In the genomic region with DNA sequence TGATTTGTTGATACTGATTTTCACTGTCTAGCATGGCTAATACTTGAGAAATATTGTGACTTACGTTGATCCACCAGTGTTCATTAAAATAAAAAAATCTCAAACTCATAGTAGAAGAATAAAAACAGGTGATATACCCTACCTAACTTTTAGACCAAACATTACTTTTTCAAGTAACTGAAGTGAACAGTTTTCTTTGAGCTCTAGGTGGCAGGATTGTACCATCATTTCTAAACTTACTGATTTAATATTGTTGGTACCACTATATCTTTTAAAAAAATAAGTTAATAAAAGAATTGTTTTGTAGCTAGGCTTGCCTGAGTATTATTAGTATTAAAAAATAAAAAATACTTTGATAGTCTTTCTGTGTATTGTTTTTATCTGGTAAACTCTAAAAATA, we compare ENCODE assay signal across 11 cellular contexts. TPM values are rescaled to one million over a fixed set of nuclear protein-coding genes. Genes with fewer than 3 reads are reported as not detected.
A peak's percentile ranks its signal among the peaks of the same experiment; 100 is the strongest.
DNase-seq lines count a peak whose midpoint lies in the region; ATAC-seq, FAIRE-seq and TF ChIP-seq lines count a peak whose summit lies in the region.
"Had no signal": no experiment of that assay in that cellular context is flagged by ENCODE, and none has a peak within 500 bp of the region (broad histone marks: within the 10 kb centered on the region; RNA-seq: fewer than 3 reads in every experiment).

No MANE protein-coding gene starts in this region.

- no peaks in the 10 kb centered on the region for H3K4me1 ChIP-seq in upper lobe of right lung
- H3K4me1 ChIP-seq: colonic mucosa had no signal

- TF ChIP-seq CTCF in natural killer cell (IDR thresholded peaks at IDR 0.05), result peak; percentile 14
- TF ChIP-seq CTCF in upper lobe of right lung (IDR thresholded peaks at IDR 0.05), result peak; percentile 44

- intact Hi-C loops in natural killer cell (cut with micrococcal nuclease), result no loop called here
- intact Hi-C loops in upper lobe of right lung (cut with DNase I), result no loop called here

- peak; percentile 71 for FAIRE-seq in RCC 7860 (lab: Jason Lieb, UNC)

- no peaks in the 10 kb centered on the region for H3K27me3 Mint-ChIP-seq in natural killer cell (ENCODE audit: low read depth in 2 of 2)
- no peaks in the 10 kb centered on the region for H3K27me3 Mint-ChIP-seq in natural killer cell treated with Interleukin-12 subunit alpha and Interleukin-12 subunit beta and Interleukin-15 and Interleukin-18, amount 100 ng/mL, for 72 hours

- DNase-seq in natural killer cell (no peak), RCC 7860 (ENCODE audit: low spot score) (no peak), fibroblast of the conjunctiva (ENCODE audit: low read depth) (peak; percentile 1), upper lobe of right lung (no peak)
- no peak for DNase-seq in natural killer cell treated with Interleukin-12 subunit alpha and Interleukin-12 subunit beta and Interleukin-15 and Interleukin-18, amount 100 ng/mL, for 72 hours (ENCODE audit: low spot score)
- DNase-seq in activated effector memory CD4-positive, alpha-beta T cell treated with Interleukin-2 at 50 U/mL for 16 hours, result no peak
- DNase-seq: colonic mucosa, MG63 had no signal

- H3K9me3 ChIP-seq in upper lobe of right lung, result no peaks in the 10 kb centered on the region
- H3K9me3 ChIP-seq: colonic mucosa, MG63 had no signal

- peaks cover 13% of the 10 kb centered on the region for H3K36me3 Mint-ChIP-seq in natural killer cell
- H3K36me3 Mint-ChIP-seq in natural killer cell treated with Interleukin-12 subunit alpha and Interleukin-12 subunit beta and Interleukin-15 and Interleukin-18, amount 100 ng/mL, for 72 hours, result peaks cover 15% of the 10 kb centered on the region

- H3K4me1 Mint-ChIP-seq in natural killer cell, result peaks cover 0 to 11% of the 10 kb centered on the region in 2 donors
- H3K4me1 Mint-ChIP-seq in natural killer cell treated with Interleukin-12 subunit alpha and Interleukin-12 subunit beta and Interleukin-15 and Interleukin-18, amount 100 ng/mL, for 72 hours (ENCODE audit: low read depth in 2 of 2), result peaks cover 10 to 11% of the 10 kb centered on the region in 2 donors

- no peak overlapping the region for H3K27ac ChIP-seq in upper lobe of right lung
- H3K27ac ChIP-seq: colonic mucosa had no signal

- no peak overlapping the region for H3K4me3 Mint-ChIP-seq in natural killer cell
- no peak overlapping the region for H3K4me3 Mint-ChIP-seq in natural killer cell treated with Interleukin-12 subunit alpha and Interleukin-12 subunit beta and Interleukin-15 and Interleukin-18, amount 100 ng/mL, for 72 hours

- no peak overlapping the region for H3K27ac Mint-ChIP-seq in natural killer cell
- no peak overlapping the region for H3K27ac Mint-ChIP-seq in natural killer cell treated with Interleukin-12 subunit alpha and Interleukin-12 subunit beta and Interleukin-15 and Interleukin-18, amount 100 ng/mL, for 72 hours

- H3K36me3 ChIP-seq in upper lobe of right lung, result peaks cover 81% of the 10 kb centered on the region
- H3K36me3 ChIP-seq: colonic mucosa had no signal

- no peaks in the 10 kb centered on the region for H3K27me3 ChIP-seq in upper lobe of right lung
- H3K27me3 ChIP-seq: colonic mucosa, MG63 had no signal

- ATAC-seq in natural killer cell (no peak), upper lobe of right lung (no peak), GM19455 (IDR thresholded peaks at IDR 0.05; ENCODE audit: unreplicated experiment) (no peak), HG02623 (IDR thresholded peaks at IDR 0.05; ENCODE audit: unreplicated experiment) (no peak)
- ATAC-seq in natural killer cell treated with Interleukin-12 subunit alpha and Interleukin-12 subunit beta and Interleukin-15 and Interleukin-18, amount 100 ng/mL, for 72 hours, result no peak

- no peaks in the 10 kb centered on the region for H3K9me3 Mint-ChIP-seq in natural killer cell
- H3K9me3 Mint-ChIP-seq in natural killer cell treated with Interleukin-12 subunit alpha and Interleukin-12 subunit beta and Interleukin-15 and Interleukin-18, amount 100 ng/mL, for 72 hours, result no peaks in the 10 kb centered on the region

- no peak overlapping the region for H3K4me3 ChIP-seq in upper lobe of right lung
- H3K4me3 ChIP-seq: colonic mucosa, MG63 had no signal

RNA-seq across cellular contexts. Expression of gene CDC73, which starts 21.5 kb away (rescaled TPM):
- total RNA-seq in natural killer cell (10 to 100 TPM; 73.2 to 86.0 (median 82.6) TPM), upper lobe of right lung (72.6 TPM)
- total RNA-seq in natural killer cell treated with Interleukin-12 subunit alpha and Interleukin-12 subunit beta and Interleukin-15 and Interleukin-18, amount 100 ng/mL, for 72 hours, result 10 to 100 TPM; 71.8 to 76.5 TPM

RNA-seq across cellular contexts. Expression of gene GLRX2, which starts 38.1 kb away (rescaled TPM):
- total RNA-seq in natural killer cell (10 to 100 TPM in 1 of 3 donors, 1 to 10 TPM in 2; 7.7 to 11.3 (median 9.5) TPM), upper lobe of right lung (19.0 TPM)
- 10 to 100 TPM; 22.9 to 23.6 TPM for total RNA-seq in natural killer cell treated with Interleukin-12 subunit alpha and Interleukin-12 subunit beta and Interleukin-15 and Interleukin-18, amount 100 ng/mL, for 72 hours

RNA-seq across cellular contexts. Expression of gene B3GALT2, which starts 43.1 kb away (rescaled TPM):
- not detected for total RNA-seq in natural killer cell
- total RNA-seq in natural killer cell treated with Interleukin-12 subunit alpha and Interleukin-12 subunit beta and Interleukin-15 and Interleukin-18, amount 100 ng/mL, for 72 hours, result not detected
- 6.8 TPM for total RNA-seq in upper lobe of right lung
- total RNA-seq: Daoy had no signal
